ENCODE assay signal across 21 cellular contexts in genomic region chr4:111963158-111963557, GRCh38.
DNase-seq lines count a peak whose midpoint lies in the region; ATAC-seq lines count a peak whose summit lies in the region.
"Had no signal": no experiment of that assay in that cellular context is flagged by ENCODE, and none has a peak within 500 bp of the region (broad histone marks: within the 10 kb centered on the region; RNA-seq: fewer than 3 reads in every experiment).

No MANE protein-coding gene starts in this region.

- H2BK120ac ChIP-seq in mesendoderm (ENCODE audit: low read depth, low read length), result no peak overlapping the region

- no CpG with 5 or more reads among the region's 3 CpGs for WGBS in mesendoderm (ENCODE audit: extremely low coverage, insufficient coverage, low lambda C conversion rate)

- no peaks in the 10 kb centered on the region for H3K4me1 ChIP-seq in mesendoderm (ENCODE audit: control insufficient read depth, low read depth, low read length)

- H3K23ac ChIP-seq in mesendoderm (ENCODE audit: low read length), result no peak overlapping the region

- H3K9ac ChIP-seq in mesendoderm (ENCODE audit: low read length), result no peak overlapping the region
- H3K9ac ChIP-seq: BLaER1 had no signal

- H2BK5ac ChIP-seq in mesendoderm (ENCODE audit: low read length), result no peak overlapping the region

- no peak overlapping the region for H3K27ac ChIP-seq in mesendoderm (ENCODE audit: low read depth, low read length)
- H3K27ac ChIP-seq: BLaER1, PC-9, SJCRH30 had no signal

- no peaks in the 10 kb centered on the region for H3K27me3 ChIP-seq in mesendoderm (ENCODE audit: insufficient read depth, low read length, poor library complexity)
- H3K27me3 ChIP-seq: BLaER1, SJCRH30 had no signal

- H3K79me1 ChIP-seq in mesendoderm (ENCODE audit: low read length), result no peaks in the 10 kb centered on the region

- H2AK5ac ChIP-seq in mesendoderm (ENCODE audit: low read length), result no peak overlapping the region

- H3K56ac ChIP-seq in mesendoderm (ENCODE audit: low read length), result no peak overlapping the region

- no peak overlapping the region for H3K18ac ChIP-seq in mesendoderm (ENCODE audit: low read length)

- no peak overlapping the region for H3K4ac ChIP-seq in mesendoderm (ENCODE audit: low read depth, low read length)

- DNase-seq in Ammon's horn (ENCODE audit: low spot score), result peak; percentile 7
- DNase-seq in mesendoderm, result no peak
- DNase-seq in activated effector memory CD4-positive, alpha-beta T cell treated with Interleukin-2 at 50 U/mL for 16 hours, result no peak
- DNase-seq in cerebellar cortex (ENCODE audit: low spot score), result no peak
- no peak for DNase-seq in Kasumi-1 (lab: John Stamatoyannopoulos, UW)
- DNase-seq: 8988T; CD8-positive, alpha-beta memory T cell; DMS 273 treated with DMSO at 0.1 percent for 48 hours; H9; KBM-7; NCI-H1417 treated with DMSO at 0.1 percent for 48 hours; NCI-H1930; NCI-H2171; NCI-H446 treated with DMSO at 0.1 percent for 48 hours; NCI-H748 treated with DMSO at 0.1 percent for 48 hours; PC-9; SJCRH30 had no signal

- no peak overlapping the region for H4K8ac ChIP-seq in mesendoderm (ENCODE audit: low read depth, low read length)

- no peaks in the 10 kb centered on the region for H3K79me2 ChIP-seq in mesendoderm (ENCODE audit: control insufficient read depth, insufficient read depth, low read length)

- H3K36me3 ChIP-seq in mesendoderm (ENCODE audit: control insufficient read depth, insufficient read depth, low read length), result no peaks in the 10 kb centered on the region
- H3K36me3 ChIP-seq: BLaER1, SJCRH30 had no signal

- ATAC-seq in GM18867 (IDR thresholded peaks at IDR 0.05; ENCODE audit: unreplicated experiment) (peak; percentile 29), GM21529 (IDR thresholded peaks at IDR 0.05; ENCODE audit: unreplicated experiment) (peak; percentile 36), HG03159 (IDR thresholded peaks at IDR 0.05; ENCODE audit: unreplicated experiment) (peak; percentile 34)

- H3K4me2 ChIP-seq in mesendoderm (ENCODE audit: low read length), result no peak overlapping the region
- H3K4me2 ChIP-seq: BLaER1, PC-9 had no signal

- H2BK15ac ChIP-seq in mesendoderm (replicated peaks; ENCODE audit: low read depth), result no peak overlapping the region

- H4K5ac ChIP-seq in mesendoderm (ENCODE audit: low read length), result no peak overlapping the region

- no peak overlapping the region for H3K4me3 ChIP-seq in mesendoderm (ENCODE audit: low read length)
- H3K4me3 ChIP-seq: BLaER1, PC-9, SJCRH30 had no signal
